ENCODE assay signal across 25 cellular contexts in genomic region chr10:23980054-23980453, GRCh38.
A peak's percentile ranks its signal among the peaks of the same experiment; 100 is the strongest.
DNase-seq lines count a peak whose midpoint lies in the region; ATAC-seq, FAIRE-seq and TF ChIP-seq lines count a peak whose summit lies in the region.
"Had no signal": no experiment of that assay in that cellular context is flagged by ENCODE, and none has a peak within 500 bp of the region (broad histone marks: within the 10 kb centered on the region; RNA-seq: fewer than 3 reads in every experiment).

No MANE protein-coding gene starts in this region.

- no peak overlapping the region for H3K27ac ChIP-seq in left ventricle myocardium inferior (replicated peaks)
- H3K27ac ChIP-seq in thyroid gland: no peak overlapping the region

- no peak for DNase-seq in left ventricle myocardium superior
- no peak for DNase-seq in left ventricle myocardium inferior
- peak; percentile 80 for DNase-seq in NCI-H2171 treated with DMSO at 0.1 percent for 48 hours (lab: John Stamatoyannopoulos, UW)
- DNase-seq in mucosa of descending colon: no peak
- DNase-seq in thyroid gland: peak; percentile 44 to 59
- DNase-seq in H54 (ENCODE audit: insufficient read length, low spot score): no peak
- no peak for DNase-seq in activated CD8-positive, alpha-beta T cell treated with anti-CD3 and anti-CD28 coated beads for 36 hours
- no peak for DNase-seq in T1000 (lab: John Stamatoyannopoulos, UW)
- DNase-seq: activated CD8-positive, alpha-beta memory T cell treated with anti-CD3 and anti-CD28 coated beads, Interleukin-2, amount 50 U/mL, for 48 hours; aorta; COR-L47; dermis blood vessel endothelial cell; MG63; NCI-H1436; NCI-H2227 treated with DMSO at 0.1 percent for 48 hours; NCI-H82; T-helper 9 cell had no signal

- no peaks in the 10 kb centered on the region for H3K4me1 Mint-ChIP-seq in activated CD8-positive, alpha-beta T cell treated with anti-CD3 and anti-CD28 coated beads for 36 hours (ENCODE audit: low read depth)
- H3K4me1 Mint-ChIP-seq: activated T-helper 17 cell treated with anti-CD3 and anti-CD28 coated beads, Interleukin-2, amount 50 U/mL, for 72 hours; B cell; central memory CD8-positive, alpha-beta T cell had no signal

- H3K9me3 ChIP-seq in left ventricle myocardium inferior (replicated peaks) (peaks cover 7% of the 10 kb centered on the region), mucosa of descending colon (no peaks in the 10 kb centered on the region), thyroid gland (no peaks in the 10 kb centered on the region)
- H3K9me3 ChIP-seq: MG63 had no signal

- intact Hi-C loops in left ventricle myocardium superior (cut with micrococcal nuclease) (no loop called here), left ventricle myocardium inferior (cut with micrococcal nuclease) (loop anchor here (10.0 kb wide), 1 partner anchor 545 kb away; no protein-coding TSS in a partner anchor), mucosa of descending colon (cut with DNase I, micrococcal nuclease) (no loop called here), thyroid gland (cut with DNase I) (no loop called here)
- intact Hi-C loops in activated CD8-positive, alpha-beta T cell treated with anti-CD3 and anti-CD28 coated beads for 36 hours (cut with micrococcal nuclease): no loop called here

- H3K4me3 Mint-ChIP-seq in activated CD8-positive, alpha-beta T cell treated with anti-CD3 and anti-CD28 coated beads for 36 hours: no peak overlapping the region
- H3K4me3 Mint-ChIP-seq: activated naive CD8-positive, alpha-beta T cell; activated T-helper 17 cell treated with anti-CD3 and anti-CD28 coated beads, Interleukin-2, amount 50 U/mL, for 72 hours; B cell; central memory CD8-positive, alpha-beta T cell; WTC11 had no signal

- no peak overlapping the region for H3K27ac Mint-ChIP-seq in activated CD8-positive, alpha-beta T cell treated with anti-CD3 and anti-CD28 coated beads for 36 hours
- H3K27ac Mint-ChIP-seq: activated naive CD8-positive, alpha-beta T cell; activated T-helper 17 cell treated with anti-CD3 and anti-CD28 coated beads, Interleukin-2, amount 50 U/mL, for 72 hours; B cell; WTC11 had no signal

- H3K36me3 ChIP-seq in left ventricle myocardium inferior (no peaks in the 10 kb centered on the region), mucosa of descending colon (ENCODE audit: low read depth) (no peaks in the 10 kb centered on the region), thyroid gland (no peaks in the 10 kb centered on the region)
- H3K36me3 ChIP-seq: MG63 had no signal

- ATAC-seq in left ventricle myocardium superior (peak; percentile 63), mucosa of descending colon (peak; percentile 29)
- ATAC-seq in activated CD8-positive, alpha-beta T cell treated with anti-CD3 and anti-CD28 coated beads for 36 hours: no peak
- ATAC-seq: activated T-helper 17 cell treated with anti-CD3 and anti-CD28 coated beads, Interleukin-2, amount 50 U/mL, for 72 hours; K562; WTC11 had no signal

- H3K27me3 Mint-ChIP-seq in activated CD8-positive, alpha-beta T cell treated with anti-CD3 and anti-CD28 coated beads for 36 hours: no peaks in the 10 kb centered on the region
- H3K27me3 Mint-ChIP-seq: B cell; central memory CD8-positive, alpha-beta T cell had no signal

- H3K4me1 ChIP-seq in left ventricle myocardium inferior (peaks cover 13% of the 10 kb centered on the region), mucosa of descending colon (ENCODE audit: low read depth) (no peaks in the 10 kb centered on the region), thyroid gland (peaks cover 23 to 29% of the 10 kb centered on the region in 2 donors)

- H3K9me3 Mint-ChIP-seq in activated CD8-positive, alpha-beta T cell treated with anti-CD3 and anti-CD28 coated beads for 36 hours: no peaks in the 10 kb centered on the region

- H3K27me3 ChIP-seq in left ventricle myocardium inferior (ENCODE audit: low read depth) (no peaks in the 10 kb centered on the region), thyroid gland (no peaks in the 10 kb centered on the region)
- H3K27me3 ChIP-seq: MG63 had no signal

- no peaks in the 10 kb centered on the region for H3K36me3 Mint-ChIP-seq in activated CD8-positive, alpha-beta T cell treated with anti-CD3 and anti-CD28 coated beads for 36 hours (ENCODE audit: low read depth)
- H3K36me3 Mint-ChIP-seq: activated naive CD8-positive, alpha-beta T cell; WTC11 had no signal

- CTCF ChIA-PET in activated CD8-positive, alpha-beta T cell treated with anti-CD3 and anti-CD28 coated beads for 36 hours (lab: Charles Lee): no interaction called here

- H3K4me3 ChIP-seq in left ventricle myocardium inferior (no peak overlapping the region), mucosa of descending colon (no peak overlapping the region), thyroid gland (replicated peaks in 1 of 3) (no peak overlapping the region)
- H3K4me3 ChIP-seq: K562, MG63 had no signal

- WGBS in thyroid gland, 2 donors: 18 to 20% methylated on average over 3 of the region's 3 CpGs

- POLR2A ChIA-PET in activated CD8-positive, alpha-beta T cell treated with anti-CD3 and anti-CD28 coated beads for 36 hours (lab: Charles Lee): no interaction called here

- TF ChIP-seq CTCF in left ventricle myocardium inferior (IDR thresholded peaks at IDR 0.05; ENCODE audit: borderline replicate concordance) (no peak), mucosa of descending colon (IDR thresholded peaks at IDR 0.05) (no peak), thyroid gland (IDR thresholded peaks at IDR 0.05) (no peak)
- TF ChIP-seq CTCF in activated CD8-positive, alpha-beta T cell treated with anti-CD3 and anti-CD28 coated beads for 36 hours (IDR thresholded peaks at IDR 0.05): no peak

- FAIRE-seq in H54 (lab: Jason Lieb, UNC): no peak
- FAIRE-seq: GM19239, islet of Langerhans, K562 had no signal

- no peak for TF ChIP-seq POLR2A in thyroid gland (IDR thresholded peaks at IDR 0.05)
- TF ChIP-seq POLR2A in H54 (IDR thresholded peaks at IDR 0.05; ENCODE audit: low read depth, low read length): no peak

Comparison
In these comparisons a context has a peak if more than half of its experiments do, and no peak if none do; other contexts are left out.
1. DNase-seq: peak in NCI-H2171 treated with DMSO at 0.1 percent for 48 hours (single experiment) and thyroid gland (2 of 2); none in left ventricle myocardium superior (single experiment), left ventricle myocardium inferior (single experiment), mucosa of descending colon (0 of 3), H54 (single experiment), activated CD8-positive, alpha-beta T cell treated with anti-CD3 and anti-CD28 coated beads for 36 hours (single experiment) and T1000 (single experiment).